In the genomic region with DNA sequence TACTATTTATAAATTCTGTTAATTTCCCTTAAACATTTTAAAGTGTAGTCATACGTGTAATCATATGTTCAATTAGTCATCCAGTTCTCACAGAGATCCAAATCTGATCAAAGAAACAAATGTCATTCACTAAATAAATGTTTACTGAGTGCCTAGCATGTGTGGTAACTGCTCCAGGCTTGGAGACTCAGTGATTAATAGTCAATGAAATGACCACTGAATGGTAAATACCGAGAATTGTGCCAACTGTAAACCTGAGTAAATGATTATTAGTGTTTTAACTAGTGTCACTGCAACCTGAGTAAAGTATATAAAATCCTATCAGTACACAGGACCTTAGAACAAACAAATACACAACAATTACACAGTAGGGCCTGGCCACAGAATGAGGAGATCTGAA, we compare ENCODE assay signal across 17 cellular contexts. TPM values are rescaled to one million over a fixed set of nuclear protein-coding genes. Genes with fewer than 3 reads are reported as not detected.
DNase-seq lines count a peak whose midpoint lies in the region; ATAC-seq and TF ChIP-seq lines count a peak whose summit lies in the region.
"Had no signal": no experiment of that assay in that cellular context is flagged by ENCODE, and none has a peak within 500 bp of the region (broad histone marks: within the 10 kb centered on the region; RNA-seq: fewer than 3 reads in every experiment).

No MANE protein-coding gene starts in this region.

- H3K9me3 Mint-ChIP-seq in progenitor cell of endocrine pancreas (ENCODE audit: low read depth), result peaks cover 11% of the 10 kb centered on the region
- peaks cover 5 to 17% of the 10 kb centered on the region in 2 donors for H3K9me3 Mint-ChIP-seq in effector memory CD8-positive, alpha-beta T cell

- H3K27me3 ChIP-seq in HUES48 (ENCODE audit: control insufficient read depth, insufficient read depth, low read length) (no peaks in the 10 kb centered on the region), PC-3 (ENCODE audit: low read length) (no peaks in the 10 kb centered on the region), iPS-18a (ENCODE audit: control insufficient read depth, insufficient read depth, low read length) (no peaks in the 10 kb centered on the region), sigmoid colon (no peaks in the 10 kb centered on the region)
- H3K27me3 ChIP-seq: BE2C had no signal

- no peaks in the 10 kb centered on the region for H3K9me2 ChIP-seq in PC-3 (replicated peaks; ENCODE audit: low read length)

- H3K4me1 ChIP-seq in HUES48 (ENCODE audit: control insufficient read depth, insufficient read depth, low read length) (peaks cover 17% of the 10 kb centered on the region), PC-3 (ENCODE audit: insufficient read depth, low read length) (peaks cover 13% of the 10 kb centered on the region), iPS-18a (ENCODE audit: control insufficient read depth, low read depth, low read length) (peaks cover 17% of the 10 kb centered on the region), sigmoid colon (no peaks in the 10 kb centered on the region)
- H3K4me1 ChIP-seq: BE2C had no signal

- no peak overlapping the region for H2AFZ ChIP-seq in PC-3 (ENCODE audit: low read length)

- H3K27me3 Mint-ChIP-seq in progenitor cell of endocrine pancreas, result no peaks in the 10 kb centered on the region
- no peaks in the 10 kb centered on the region for H3K27me3 Mint-ChIP-seq in effector memory CD8-positive, alpha-beta T cell

- BruUV-seq in PC-3 (replicated peaks; lab: Mats Ljungman, UMichigan), result no TSS peak

- DNase-seq in PC-3 (peak; percentile 42), progenitor cell of endocrine pancreas (ENCODE audit: low spot score, unreplicated experiment) (no peak), sigmoid colon (no peak), T-helper 2 cell (no peak)
- no peak for DNase-seq in effector memory CD8-positive, alpha-beta T cell
- DNase-seq: BE2C; C1 segment of cervical spinal cord; CD4-positive, CD25-positive, alpha-beta regulatory T cell; CD8-positive, alpha-beta memory T cell; COR-L47; GOT3 had no signal

- no peak for TF ChIP-seq POLR2A in sigmoid colon (IDR thresholded peaks at IDR 0.05)

- POLR2A ChIA-PET in PC-3 (lab: Charles Lee; ENCODE audit: unreplicated experiment), result no interaction called here

- H3K4me2 ChIP-seq in PC-3 (ENCODE audit: low read length), result no peak overlapping the region
- H3K4me2 ChIP-seq: KMS-11 had no signal

- no peak for TF ChIP-seq EP300 in sigmoid colon (IDR thresholded peaks at IDR 0.05)

- no peak overlapping the region for H3K4me3 Mint-ChIP-seq in progenitor cell of endocrine pancreas (ENCODE audit: low read depth)
- no peak overlapping the region for H3K4me3 Mint-ChIP-seq in effector memory CD8-positive, alpha-beta T cell
- H3K4me3 Mint-ChIP-seq: CD4-positive, CD25-positive, alpha-beta regulatory T cell; CD8-positive, alpha-beta memory T cell had no signal

- H4K20me1 ChIP-seq in PC-3 (ENCODE audit: low read length), result no peaks in the 10 kb centered on the region

- H3K36me3 ChIP-seq in HUES48 (ENCODE audit: control insufficient read depth, insufficient read depth, low read length) (no peaks in the 10 kb centered on the region), PC-3 (ENCODE audit: low read depth, low read length) (no peaks in the 10 kb centered on the region), iPS-18a (ENCODE audit: control insufficient read depth, low read depth, low read length) (no peaks in the 10 kb centered on the region), sigmoid colon (no peaks in the 10 kb centered on the region)
- H3K36me3 ChIP-seq: BE2C, HAP-1 had no signal

- peaks cover 10% of the 10 kb centered on the region for H3K9me3 ChIP-seq in HUES48 (ENCODE audit: control insufficient read depth, insufficient read depth, low read length)
- no peaks in the 10 kb centered on the region for H3K9me3 ChIP-seq in PC-3 (ENCODE audit: low read length)
- peaks cover 7% of the 10 kb centered on the region for H3K9me3 ChIP-seq in iPS-18a (ENCODE audit: control insufficient read depth, low read depth, low read length)
- H3K9me3 ChIP-seq in sigmoid colon, result peaks cover 0 to 10% (median 3%) of the 10 kb centered on the region in 4 donors
- H3K9me3 ChIP-seq: BE2C had no signal

- H3K9ac ChIP-seq in HUES48 (ENCODE audit: low read depth, low read length) (no peak overlapping the region), PC-3 (ENCODE audit: low read length) (no peak overlapping the region), iPS-18a (ENCODE audit: low read length) (no peak overlapping the region)
- H3K9ac ChIP-seq: KMS-11 had no signal

- H3K27ac ChIP-seq in HUES48 (ENCODE audit: low read depth, low read length) (peak overlapping the region; percentile 37), PC-3 (ENCODE audit: low read length) (no peak overlapping the region), iPS-18a (ENCODE audit: low read length) (peak overlapping the region; percentile 45), sigmoid colon (no peak overlapping the region)
- H3K27ac ChIP-seq: KMS-11 had no signal

- CTCF ChIA-PET in PC-3 (lab: Charles Lee), result no interaction called here

- intact Hi-C loops in PC-3 (cut with micrococcal nuclease) (no loop called here), sigmoid colon (cut with DNase I) (no loop called here)

- H3K27ac Mint-ChIP-seq in progenitor cell of endocrine pancreas, result peak overlapping the region; percentile 51
- H3K27ac Mint-ChIP-seq in effector memory CD8-positive, alpha-beta T cell, result no peak overlapping the region
- H3K27ac Mint-ChIP-seq: CD8-positive, alpha-beta memory T cell had no signal

- peaks cover 5% of the 10 kb centered on the region for H3K36me3 Mint-ChIP-seq in progenitor cell of endocrine pancreas (ENCODE audit: insufficient read depth)
- no peaks in the 10 kb centered on the region for H3K36me3 Mint-ChIP-seq in effector memory CD8-positive, alpha-beta T cell (ENCODE audit: insufficient read depth)
- H3K36me3 Mint-ChIP-seq: CD4-positive, CD25-positive, alpha-beta regulatory T cell; CD8-positive, alpha-beta memory T cell had no signal

- H3K79me2 ChIP-seq in PC-3 (ENCODE audit: low read length), result no peaks in the 10 kb centered on the region

- TF ChIP-seq CTCF in PC-3 (conservative IDR thresholded peaks at IDR 0.05; ENCODE audit: low read depth, low read length) (no peak), progenitor cell of endocrine pancreas (IDR thresholded peaks at IDR 0.05; ENCODE audit: unreplicated experiment) (no peak), sigmoid colon (IDR thresholded peaks at IDR 0.05) (no peak)

- WGBS in sigmoid colon, 2 donors, result 46 to 70% methylated on average over 2 of the region's 2 CpGs

- peaks cover 9% of the 10 kb centered on the region for H3K4me1 Mint-ChIP-seq in progenitor cell of endocrine pancreas (ENCODE audit: low read depth)
- no peaks in the 10 kb centered on the region for H3K4me1 Mint-ChIP-seq in effector memory CD8-positive, alpha-beta T cell (ENCODE audit: low read depth in 2 of 2)
- H3K4me1 Mint-ChIP-seq: CD4-positive, CD25-positive, alpha-beta regulatory T cell; CD8-positive, alpha-beta memory T cell had no signal

- peak; percentile 28 for ATAC-seq in PC-3
- ATAC-seq in effector memory CD8-positive, alpha-beta T cell (replicated peaks), result no peak
- no peak for ATAC-seq in GM19328 (IDR thresholded peaks at IDR 0.05; ENCODE audit: unreplicated experiment)

- no peak overlapping the region for H3K4me3 ChIP-seq in HUES48 (ENCODE audit: low read depth, low read length)
- no peak overlapping the region for H3K4me3 ChIP-seq in PC-3 (ENCODE audit: low read length)
- H3K4me3 ChIP-seq in iPS-18a (ENCODE audit: low read length), result no peak overlapping the region
- no peak overlapping the region for H3K4me3 ChIP-seq in sigmoid colon
- H3K4me3 ChIP-seq: HAP-1 had no signal

- no peaks in the 10 kb centered on the region for H3F3A ChIP-seq in PC-3 (ENCODE audit: low read length, unreplicated experiment)

RNA-seq across cellular contexts. Expression of a gene that starts 52.3 kb away (rescaled TPM):
- total RNA-seq in PC-3 (2014; rRNA removed), result 1.7 and 3.6 TPM in 2 replicates
- total RNA-seq in progenitor cell of endocrine pancreas, result 1.1 and 1.2 TPM in 2 replicates
- total RNA-seq in sigmoid colon, result under 1 TPM in 3 of 4 donors, not detected in 1; 0.54 to 0.99 (median 0.71) TPM
- under 1 TPM in 1 of 3 donors, not detected in 2; 0.04 TPM for polyA plus RNA-seq in sigmoid colon
- total RNA-seq: A172; CD4-positive, CD25-positive, alpha-beta regulatory T cell; CD8-positive, alpha-beta memory T cell had no signal
- polyA plus RNA-seq: CD4-positive, CD25-positive, alpha-beta regulatory T cell; CD8-positive, alpha-beta memory T cell had no signal

Comparison
In these comparisons a context has a peak if more than half of its experiments do, and no peak if none do; other contexts are left out.
1. H3K27ac ChIP-seq: peak in HUES48 (single experiment) and iPS-18a (single experiment); none in PC-3 (single experiment) and sigmoid colon (0 of 4).